Comparison of ENCODE assay signal across 8 cellular contexts in the genomic region with DNA sequence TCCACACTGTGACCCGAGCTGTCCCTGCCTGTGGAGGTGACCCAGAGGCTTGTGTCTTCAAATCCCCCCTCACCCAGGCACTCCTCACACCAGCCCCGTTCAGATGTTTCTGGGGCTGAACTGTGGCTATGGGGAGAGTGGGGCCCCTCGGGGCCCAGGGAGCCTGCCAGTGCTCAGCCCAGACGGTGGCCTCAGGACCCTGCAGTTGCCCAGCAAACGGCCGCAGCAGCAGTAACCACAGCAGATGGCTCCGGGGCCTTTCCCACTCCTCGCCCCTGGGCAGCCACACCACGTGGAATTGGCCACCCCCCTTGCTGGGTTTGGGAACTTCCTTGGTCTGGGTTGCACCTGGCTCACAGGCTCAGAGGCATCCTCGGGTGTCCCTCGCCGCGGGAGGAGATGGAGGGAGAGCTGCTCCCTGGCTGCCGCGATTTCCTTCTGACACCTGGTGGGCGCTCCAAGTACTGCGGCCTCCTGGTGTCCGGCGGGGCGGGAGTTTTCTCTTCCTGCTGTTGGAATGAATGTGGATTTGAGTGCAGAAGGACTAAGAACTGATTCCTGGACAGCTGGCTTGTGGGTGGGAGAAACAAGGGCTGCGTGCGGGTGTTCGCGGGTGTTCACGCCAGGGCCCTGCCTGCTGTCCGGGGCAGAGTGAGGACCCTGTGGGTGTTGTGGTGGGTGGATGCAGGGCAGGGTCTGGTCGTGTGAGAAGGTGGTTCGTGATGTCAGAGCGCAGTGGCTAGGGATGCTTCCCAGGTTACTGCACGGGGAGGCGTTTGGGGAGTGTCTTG.
A peak's percentile ranks its signal among the peaks of the same experiment; 100 is the strongest.
DNase-seq lines count a peak whose midpoint lies in the region; ATAC-seq lines count a peak whose summit lies in the region.

No MANE protein-coding gene starts in this region.

- H3K27ac Mint-ChIP-seq in naive thymus-derived CD4-positive, alpha-beta T cell, result no peak overlapping the region

- no peaks in the 10 kb centered on the region for H3K27me3 ChIP-seq in naive thymus-derived CD4-positive, alpha-beta T cell (ENCODE audit: control insufficient read depth in 2 of 2, insufficient read depth in 2 of 2, low read length in 2 of 2)

- no peak overlapping the region for H3K4me3 Mint-ChIP-seq in naive thymus-derived CD4-positive, alpha-beta T cell

- intact Hi-C loops in naive thymus-derived CD4-positive, alpha-beta T cell (cut with micrococcal nuclease), result no loop called here

- H3K9me3 ChIP-seq in naive thymus-derived CD4-positive, alpha-beta T cell (ENCODE audit: control insufficient read depth in 2 of 3, low read length in 3 of 3), result no peaks in the 10 kb centered on the region

- no peak overlapping the region for H3K4me3 ChIP-seq in naive thymus-derived CD4-positive, alpha-beta T cell (ENCODE audit: low read length)

- H3K4me1 Mint-ChIP-seq in naive thymus-derived CD4-positive, alpha-beta T cell, result peaks cover 0 to 5% (median 0%) of the 10 kb centered on the region in 7 donors

- no peaks in the 10 kb centered on the region for H3K36me3 ChIP-seq in naive thymus-derived CD4-positive, alpha-beta T cell (ENCODE audit: control insufficient read depth in 2 of 3, insufficient read depth in 3 of 3, low read length in 3 of 3)

- ATAC-seq in esophagus mucosa, result peak; percentile 68
- ATAC-seq in naive thymus-derived CD4-positive, alpha-beta T cell, result peak; percentile 31

- CTCF ChIA-PET in naive thymus-derived CD4-positive, alpha-beta T cell (lab: Charles Lee), result interaction anchor here (2.0 kb wide), 1 partner anchor 289 kb away, joined by 8 read pairs; no protein-coding TSS in a partner anchor

- H3K36me3 Mint-ChIP-seq in naive thymus-derived CD4-positive, alpha-beta T cell, result no peaks in the 10 kb centered on the region

- no peak overlapping the region for H3K27ac ChIP-seq in naive thymus-derived CD4-positive, alpha-beta T cell (ENCODE audit: low read depth, low read length)

- H3K27me3 Mint-ChIP-seq in naive thymus-derived CD4-positive, alpha-beta T cell, result peaks cover 0 to 12% (median 6%) of the 10 kb centered on the region in 5 donors

- POLR2A ChIA-PET in naive thymus-derived CD4-positive, alpha-beta T cell (lab: Charles Lee), result no interaction called here

- no peaks in the 10 kb centered on the region for H3K4me1 ChIP-seq in naive thymus-derived CD4-positive, alpha-beta T cell (ENCODE audit: control insufficient read depth in 2 of 2, insufficient read depth in 2 of 2, low read length in 2 of 2)

- H3K9me3 Mint-ChIP-seq in naive thymus-derived CD4-positive, alpha-beta T cell, result no peaks in the 10 kb centered on the region

- peak; percentile 22 to 72 (median 37) for DNase-seq in NCI-H1417 (lab: John Stamatoyannopoulos, UW)
- DNase-seq in NCI-H1417 treated with DMSO at 0.1 percent for 48 hours (lab: John Stamatoyannopoulos, UW), result no peak
- peak; percentile 27 for DNase-seq in NCI-H1105 treated with DMSO at 0.1 percent for 48 hours (lab: John Stamatoyannopoulos, UW)
- peak; percentile 10 to 12 for DNase-seq in activated CD4-positive, alpha-beta T cell treated with anti-CD3 and anti-CD28 coated beads, Interleukin-2, amount 50 U/mL, for 4 hours
- DNase-seq in naive thymus-derived CD4-positive, alpha-beta T cell, result peak in 7 of 9 donors; percentile 6 to 47 (median 22)
- DNase-seq in superior temporal gyrus (ENCODE audit: extremely low spot score), result peak; percentile 86
- DNase-seq in NCI-H2081 (lab: John Stamatoyannopoulos, UW), result no peak

Comparison
In these comparisons a context has a peak if more than half of its experiments do, and no peak if none do; other contexts are left out.
1. DNase-seq: peak in NCI-H1417 (3 of 3), NCI-H1105 treated with DMSO at 0.1 percent for 48 hours (single experiment), activated CD4-positive, alpha-beta T cell treated with anti-CD3 and anti-CD28 coated beads, Interleukin-2, amount 50 U/mL, for 4 hours (2 of 2), naive thymus-derived CD4-positive, alpha-beta T cell (7 of 9) and superior temporal gyrus (single experiment); none in NCI-H1417 treated with DMSO at 0.1 percent for 48 hours (single experiment) and NCI-H2081 (0 of 2).